In genomic region chr12:51955702-51956101, GRCh38 we compare ENCODE assay signal across 19 cellular contexts. TPM values are rescaled to one million over a fixed set of nuclear protein-coding genes. Genes with fewer than 3 reads are reported as not detected.
DNase-seq lines count a peak whose midpoint lies in the region; ATAC-seq, FAIRE-seq and TF ChIP-seq lines count a peak whose summit lies in the region.
"Had no signal": no experiment of that assay in that cellular context is flagged by ENCODE, and none has a peak within 500 bp of the region (broad histone marks: within the 10 kb centered on the region; RNA-seq: fewer than 3 reads in every experiment).

No MANE protein-coding gene starts in this region.

- no peak overlapping the region for H3K4me3 ChIP-seq in left lung
- peak overlapping the region in 1 of 3 donors; percentile 25 for H3K4me3 ChIP-seq in skeletal muscle tissue (ENCODE audit: low read length in 3 of 3)
- H3K4me3 ChIP-seq in aorta (ENCODE audit: low read length in 2 of 2): no peak overlapping the region
- H3K4me3 ChIP-seq: upper lobe of left lung had no signal

- H3K9me3 ChIP-seq in left lung (no peaks in the 10 kb centered on the region), skeletal muscle tissue (ENCODE audit: control insufficient read depth in 3 of 3, low read length in 3 of 3) (no peaks in the 10 kb centered on the region), aorta (ENCODE audit: control insufficient read depth, low read length) (no peaks in the 10 kb centered on the region)
- H3K9me3 ChIP-seq: upper lobe of left lung had no signal

- H3K4me3 Mint-ChIP-seq in CD14-positive monocyte: no peak overlapping the region
- H3K4me3 Mint-ChIP-seq: activated T-cell treated with anti-CD3 and anti-CD28 coated beads, Interleukin-2, amount 50 U/mL, for 24 hours; stimulated activated effector memory CD8-positive, alpha-beta T cell treated with anti-CD3 and anti-CD28 coated beads, Interleukin-12 subunit alpha, Interleukin-12 subunit beta, amount 100 ng/mL, for 72 hours had no signal

- peaks cover 0 to 2% (median 0%) of the 10 kb centered on the region in 3 donors for H3K27me3 Mint-ChIP-seq in CD14-positive monocyte (ENCODE audit: low read depth in 3 of 3)
- H3K27me3 Mint-ChIP-seq: activated T-cell treated with anti-CD3 and anti-CD28 coated beads, Interleukin-2, amount 50 U/mL, for 24 hours; naive B cell had no signal

- H3K9me3 Mint-ChIP-seq in CD14-positive monocyte: peaks cover 0 to 4% (median 2%) of the 10 kb centered on the region in 7 donors
- H3K9me3 Mint-ChIP-seq: activated T-cell treated with anti-CD3 and anti-CD28 coated beads, Interleukin-2, amount 50 U/mL, for 24 hours; naive B cell; stimulated activated effector memory CD8-positive, alpha-beta T cell treated with anti-CD3 and anti-CD28 coated beads, Interleukin-12 subunit alpha, Interleukin-12 subunit beta, amount 100 ng/mL, for 72 hours had no signal

- DNase-seq in CD14-positive monocyte (ENCODE audit: low spot score): no peak
- DNase-seq in RPMI8226: peak; percentile 58
- DNase-seq in left lung: no peak
- DNase-seq in superior temporal gyrus (ENCODE audit: extremely low spot score): no peak
- DNase-seq in aorta: no peak
- DNase-seq in RCC 7860 (ENCODE audit: low spot score): no peak
- DNase-seq in stimulated activated CD4-positive, alpha-beta T cell treated with anti-CD3 and anti-CD28 coated beads, Interleukin-2, amount 100 ng/mL, for 24 hours: no peak
- DNase-seq: activated CD4-positive, alpha-beta T cell treated with anti-CD3 and anti-CD28 coated beads, Interleukin-2, amount 50 U/mL, for 48 hours; activated naive CD4-positive, alpha-beta T cell treated with anti-CD3 and anti-CD28 coated beads, Interleukin-2, amount 50 U/mL, for 16 hours; activated T-cell treated with anti-CD3 and anti-CD28 coated beads, Interleukin-2, amount 50 U/mL, for 24 hours; naive B cell; NCI-H1930; NCI-H446; SHP77; upper lobe of left lung had no signal

- peak overlapping the region in 6 of 7 donors; percentile 55 to 88 (median 80) for H3K27ac Mint-ChIP-seq in CD14-positive monocyte
- H3K27ac Mint-ChIP-seq: activated T-cell treated with anti-CD3 and anti-CD28 coated beads, Interleukin-2, amount 50 U/mL, for 24 hours; naive B cell; stimulated activated effector memory CD8-positive, alpha-beta T cell treated with anti-CD3 and anti-CD28 coated beads, Interleukin-12 subunit alpha, Interleukin-12 subunit beta, amount 100 ng/mL, for 72 hours had no signal

- peaks cover 76% of the 10 kb centered on the region for H3K4me1 Mint-ChIP-seq in CD14-positive monocyte

- 59 to 71% methylated on average over 1 of the region's 1 CpG for WGBS in aorta, 2 donors

- intact Hi-C loops in CD14-positive monocyte (cut with micrococcal nuclease) (loop anchor here (2.0 to 5.0 kb wide), 3 partner anchors 13 to 33 kb away; no protein-coding TSS in a partner anchor), left lung (cut with DNase I) (no loop called here), aorta (cut with DNase I) (no loop called here)

- no peak for TF ChIP-seq CTCF in CD14-positive monocyte (IDR thresholded peaks at IDR 0.05)
- TF ChIP-seq CTCF in left lung (IDR thresholded peaks at IDR 0.05): no peak

- peaks cover 37 to 40% of the 10 kb centered on the region in 2 donors for H3K36me3 Mint-ChIP-seq in CD14-positive monocyte
- H3K36me3 Mint-ChIP-seq: naive B cell had no signal

- H3K9ac ChIP-seq in skeletal muscle tissue (ENCODE audit: low read depth in 1 of 3, low read length in 3 of 3): peak overlapping the region in 1 of 3 donors; percentile 25

- H3K27me3 ChIP-seq in left lung (no peaks in the 10 kb centered on the region), skeletal muscle tissue (ENCODE audit: control insufficient read depth in 3 of 3, insufficient read depth in 3 of 3, low read length in 3 of 3) (no peaks in the 10 kb centered on the region), aorta (ENCODE audit: control insufficient read depth in 1 of 2, insufficient read depth in 2 of 2, low read length in 1 of 2) (no peaks in the 10 kb centered on the region)
- H3K27me3 ChIP-seq: upper lobe of left lung had no signal

- H3K36me3 ChIP-seq in left lung (peaks cover 0 to 8% of the 10 kb centered on the region in 2 donors), skeletal muscle tissue (ENCODE audit: control insufficient read depth in 3 of 3, insufficient read depth in 3 of 3, low read length in 3 of 3) (no peaks in the 10 kb centered on the region), aorta (ENCODE audit: control insufficient read depth in 1 of 2, insufficient read depth in 2 of 2, low read length in 1 of 2) (peaks cover 0 to 3% of the 10 kb centered on the region in 2 donors)

- H3K4me1 ChIP-seq in left lung (peaks cover 39 to 69% of the 10 kb centered on the region in 2 donors), skeletal muscle tissue (ENCODE audit: control insufficient read depth in 3 of 3, insufficient read depth in 3 of 3, low read length in 3 of 3) (peaks cover 44 to 48% (median 46%) of the 10 kb centered on the region in 3 donors), aorta (ENCODE audit: control insufficient read depth in 1 of 2, insufficient read depth in 2 of 2, low read length in 2 of 2) (peaks cover 0 to 4% of the 10 kb centered on the region in 2 donors)

- ATAC-seq in left lung: no peak
- ATAC-seq in aorta (ENCODE audit: low FRiP score): no peak
- ATAC-seq: stimulated activated effector memory CD8-positive, alpha-beta T cell treated with anti-CD3 and anti-CD28 coated beads, Interleukin-12 subunit alpha, Interleukin-12 subunit beta, amount 100 ng/mL, for 72 hours had no signal

- no peak for FAIRE-seq in RCC 7860 (lab: Jason Lieb, UNC)
- FAIRE-seq: colon, H1 had no signal

- H3K27ac ChIP-seq in left lung (peak overlapping the region; percentile 10 to 66), skeletal muscle tissue (ENCODE audit: low read depth, low read length) (peak overlapping the region; percentile 93), aorta (ENCODE audit: low read depth in 1 of 2, low read length in 2 of 2) (no peak overlapping the region)

RNA-seq across cellular contexts. Expression of gene ACVR1B, which starts 4.2 kb away (rescaled TPM):
- polyA plus RNA-seq in CD14-positive monocyte: 1 to 10 TPM; 1.8 to 3.9 TPM
- total RNA-seq in left lung: 10 to 100 TPM; 24.9 to 26.6 TPM
- 8.4 TPM for total RNA-seq in skeletal muscle tissue
- total RNA-seq in aorta: 10 to 100 TPM; 24.0 to 24.5 TPM
- 1 to 10 TPM; 2.3 to 6.9 TPM for polyA plus RNA-seq in aorta

RNA-seq across cellular contexts. Expression of gene ACVRL1, which starts 48.4 kb away (rescaled TPM):
- polyA plus RNA-seq in CD14-positive monocyte (1 to 10 TPM; 1.5 to 2.0 TPM), aorta (10 to 100 TPM in 1 of 2 donors, 1 to 10 TPM in 1; 3.4 to 13.5 TPM)
- total RNA-seq in left lung (100 to 1,000 TPM; 115 to 173 TPM), skeletal muscle tissue (56.9 TPM), aorta (10 to 100 TPM; 53.6 to 96.9 TPM)

RNA-seq across cellular contexts. Expression of gene TAMALIN, which starts 51.0 kb away (rescaled TPM):
- polyA plus RNA-seq in CD14-positive monocyte (1 to 10 TPM in 1 of 2 donors, under 1 TPM in 1; 0.63 to 1.6 TPM), aorta (10 to 100 TPM in 1 of 2 donors, 1 to 10 TPM in 1; 7.1 to 13.8 TPM)
- total RNA-seq in left lung (10 to 100 TPM; 30.6 to 63.7 TPM), skeletal muscle tissue (9.4 TPM), aorta (100 to 1,000 TPM in 1 of 2 donors, 10 to 100 TPM in 1; 64.2 to 129 TPM)

Comparison
In these comparisons a context has a peak if more than half of its experiments do, and no peak if none do; other contexts are left out.
1. H3K27ac ChIP-seq: peak in left lung (2 of 2) and skeletal muscle tissue (single experiment); none in aorta (0 of 2).
2. intact Hi-C loops: an anchor here in CD14-positive monocyte (2.0 to 5.0 kb wide); none called in left lung and aorta.